In the genomic region with DNA sequence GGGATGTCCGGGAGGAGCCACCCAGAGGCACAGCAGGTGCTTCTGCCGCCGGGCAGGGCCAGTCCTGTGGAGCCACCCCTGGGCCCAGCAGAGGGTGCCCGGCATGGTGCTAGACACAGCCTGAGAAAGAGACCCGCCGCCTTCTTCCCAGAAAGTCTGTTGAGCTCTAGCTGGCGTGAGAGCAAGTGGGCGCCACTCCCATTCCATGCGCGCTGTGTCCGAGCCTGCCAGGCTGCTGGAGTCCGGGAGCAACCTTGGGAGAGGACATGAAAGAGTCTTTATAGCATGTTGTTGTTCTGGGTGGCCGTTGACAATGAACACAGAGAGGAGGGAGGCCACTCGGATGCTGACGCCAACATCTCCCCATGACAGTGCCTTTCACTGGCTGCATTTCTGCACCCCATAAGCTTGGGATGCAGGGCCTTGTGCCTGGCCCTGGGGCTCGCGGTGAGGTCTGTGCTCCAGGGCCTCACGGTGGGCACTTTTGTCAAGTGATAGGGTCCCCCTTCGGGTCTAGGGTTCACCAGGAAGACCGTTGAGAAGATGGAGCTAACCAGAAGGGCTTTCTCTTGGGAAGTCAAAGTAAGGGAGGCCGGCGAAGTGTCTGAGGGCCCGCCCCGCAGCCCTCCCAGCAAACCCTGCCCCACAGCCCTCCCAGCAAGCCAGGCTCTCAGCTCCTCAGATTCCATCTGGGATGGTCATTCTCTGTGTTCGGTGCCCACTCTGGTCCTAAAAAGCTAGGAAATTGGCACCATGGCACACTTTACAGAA, we compare ENCODE assay signal across 22 cellular contexts. TPM values are rescaled to one million over a fixed set of nuclear protein-coding genes. Genes with fewer than 3 reads are reported as not detected.
"Had no signal": no experiment of that assay in that cellular context is flagged by ENCODE, and none has a peak within 500 bp of the region (broad histone marks: within the 10 kb centered on the region; RNA-seq: fewer than 3 reads in every experiment).

No MANE protein-coding gene starts in this region.

- H3K27ac ChIP-seq: left lung, pancreas, right lobe of liver, SJSA1, spleen, suprapubic skin, upper lobe of right lung had no signal

- DNase-seq: activated CD4-positive, alpha-beta memory T cell treated with anti-CD3 and anti-CD28 coated beads for 36 hours; activated CD4-positive, CD25-positive, alpha-beta regulatory T cell treated with anti-CD3 and anti-CD28 coated beads, Interleukin-2, amount 50 U/mL, for 72 hours; activated CD8-positive, alpha-beta memory T cell treated with anti-CD3 and anti-CD28 coated beads, Interleukin-2, amount 50 U/mL, for 48 hours; central memory CD4-positive, alpha-beta T cell; endodermal cell; erythroblast; islet precursor cell; mesendoderm; pancreas; right lobe of liver; spleen; stimulated activated CD4-positive, alpha-beta T cell treated with anti-CD3 and anti-CD28 coated beads, Interleukin-1b, Interleukin-23, amount 100 ng/mL, for 48 hours; SW 1271; T-helper 9 cell; upper lobe of right lung had no signal

- H3K9me3 Mint-ChIP-seq: activated CD4-positive, alpha-beta memory T cell treated with anti-CD3 and anti-CD28 coated beads for 36 hours; dendritic cell treated with granulocyte-macrophage colony-stimulating factor and Interleukin-4, amounts not matched to agents 40 ng/mL and 50 ng/mL, for 4 days; endodermal cell; stimulated activated memory B cell treated with anti-CD40 and anti-IgM and Interleukin-4, amounts not matched to agents 10 μg/mL and 1 μg/mL and 100 μg/mL, for 72 hours had no signal

- ATAC-seq: left lung; pancreas; right lobe of liver; stimulated activated memory B cell treated with anti-CD40 and anti-IgM and Interleukin-4, amounts not matched to agents 10 μg/mL and 1 μg/mL and 100 μg/mL, for 72 hours; upper lobe of right lung had no signal

- H3K4me3 Mint-ChIP-seq: activated CD4-positive, alpha-beta memory T cell treated with anti-CD3 and anti-CD28 coated beads for 36 hours; dendritic cell treated with granulocyte-macrophage colony-stimulating factor and Interleukin-4, amounts not matched to agents 40 ng/mL and 50 ng/mL, for 4 days; endodermal cell; stimulated activated memory B cell treated with anti-CD40 and anti-IgM and Interleukin-4, amounts not matched to agents 10 μg/mL and 1 μg/mL and 100 μg/mL, for 72 hours had no signal

- H3K4me1 Mint-ChIP-seq: stimulated activated memory B cell treated with anti-CD40 and anti-IgM and Interleukin-4, amounts not matched to agents 10 μg/mL and 1 μg/mL and 100 μg/mL, for 72 hours had no signal

- H3K27me3 Mint-ChIP-seq: activated CD4-positive, alpha-beta memory T cell treated with anti-CD3 and anti-CD28 coated beads for 36 hours; dendritic cell treated with granulocyte-macrophage colony-stimulating factor and Interleukin-4, amounts not matched to agents 40 ng/mL and 50 ng/mL, for 4 days; stimulated activated memory B cell treated with anti-CD40 and anti-IgM and Interleukin-4, amounts not matched to agents 10 μg/mL and 1 μg/mL and 100 μg/mL, for 72 hours had no signal

- H3K36me3 Mint-ChIP-seq: activated CD4-positive, alpha-beta memory T cell treated with anti-CD3 and anti-CD28 coated beads for 36 hours had no signal

- H3K27ac Mint-ChIP-seq: activated CD4-positive, alpha-beta memory T cell treated with anti-CD3 and anti-CD28 coated beads for 36 hours; dendritic cell treated with granulocyte-macrophage colony-stimulating factor and Interleukin-4, amounts not matched to agents 40 ng/mL and 50 ng/mL, for 4 days; endodermal cell; stimulated activated memory B cell treated with anti-CD40 and anti-IgM and Interleukin-4, amounts not matched to agents 10 μg/mL and 1 μg/mL and 100 μg/mL, for 72 hours had no signal

RNA-seq across cellular contexts. Expression of a gene that starts 47.3 kb away (rescaled TPM):
- total RNA-seq: activated CD4-positive, alpha-beta memory T cell treated with anti-CD3 and anti-CD28 coated beads for 36 hours; glomerular endothelial cell; left lung; right lobe of liver; SJSA1; spleen; suprapubic skin; upper lobe of right lung had no signal
- polyA plus RNA-seq: neural cell had no signal
